Comparison of ENCODE assay signal across 10 cellular contexts in the genomic region with DNA sequence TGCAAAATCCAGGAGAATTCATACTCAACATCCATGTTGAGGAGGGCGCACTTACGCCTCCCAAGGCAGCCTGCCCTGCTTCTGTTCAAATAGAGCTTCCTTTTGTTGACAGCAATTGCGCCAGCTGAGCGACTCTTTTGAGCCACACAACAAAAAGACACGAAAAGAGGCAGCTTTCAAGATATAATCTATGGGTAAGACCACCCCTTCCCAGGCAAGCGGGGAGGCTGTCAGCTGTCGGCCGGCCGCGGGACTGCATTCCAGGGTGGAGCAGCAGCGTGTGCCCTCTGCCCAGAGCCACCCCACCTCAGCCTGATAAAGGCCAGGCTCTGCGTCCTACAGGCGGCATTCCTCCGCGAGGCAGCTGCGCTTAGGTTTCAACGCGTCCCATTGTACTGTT. TPM values are rescaled to one million over a fixed set of nuclear protein-coding genes. Genes with fewer than 3 reads are reported as not detected.
DNase-seq lines count a peak whose midpoint lies in the region; ATAC-seq and TF ChIP-seq lines count a peak whose summit lies in the region.
"Had no signal": no experiment of that assay in that cellular context is flagged by ENCODE, and none has a peak within 500 bp of the region (broad histone marks: within the 10 kb centered on the region; RNA-seq: fewer than 3 reads in every experiment).

No MANE protein-coding gene starts in this region.

- ATAC-seq in mucosa of descending colon: peak; percentile 68
- ATAC-seq in HG02571 (IDR thresholded peaks at IDR 0.05; ENCODE audit: unreplicated experiment): no peak

- H3K4me3 Mint-ChIP-seq in endothelial cell (ENCODE audit: unreplicated experiment): no peak overlapping the region
- H3K4me3 Mint-ChIP-seq: activated B cell treated with CpG ODN at 0.5 μM for 24 hours had no signal

- H3K4me1 ChIP-seq in mucosa of descending colon (ENCODE audit: low read depth): no peaks in the 10 kb centered on the region

- H3K9me3 ChIP-seq in mucosa of descending colon: peaks cover 3% of the 10 kb centered on the region

- no peaks in the 10 kb centered on the region for H3K27me3 Mint-ChIP-seq in endothelial cell (ENCODE audit: unreplicated experiment)

- DNase-seq in DMS153 treated with DMSO at 0.1 percent for 48 hours (lab: John Stamatoyannopoulos, UW; ENCODE audit: unreplicated experiment) (peak; percentile 75), NCI-H2196 treated with DMSO at 0.1 percent for 48 hours (lab: John Stamatoyannopoulos, UW; ENCODE audit: unreplicated experiment) (peak; percentile 38), endothelial cell (ENCODE audit: low spot score) (peak; percentile 33), mucosa of descending colon (peak; percentile 27 to 46 (median 39)), globus pallidus (ENCODE audit: low spot score) (no peak), GM19238 (ENCODE audit: insufficient read length, low spot score) (no peak), dedifferentiated amniotic fluid mesenchymal stem cell (ENCODE audit: extremely low spot score) (no peak)
- DNase-seq: activated B cell treated with CpG ODN at 0.5 μM for 24 hours had no signal

- no peak overlapping the region for H3K4me3 ChIP-seq in mucosa of descending colon
- H3K4me3 ChIP-seq: BLaER1 had no signal

- no peaks in the 10 kb centered on the region for H3K36me3 Mint-ChIP-seq in endothelial cell (ENCODE audit: low read depth, unreplicated experiment)

- H3K36me3 ChIP-seq in mucosa of descending colon (ENCODE audit: low read depth): no peaks in the 10 kb centered on the region
- H3K36me3 ChIP-seq: BLaER1 had no signal

- intact Hi-C loops in mucosa of descending colon (cut with DNase I, micrococcal nuclease): no loop called here

- TF ChIP-seq CTCF in endothelial cell (IDR thresholded peaks at IDR 0.05; ENCODE audit: unreplicated experiment) (no peak), mucosa of descending colon (IDR thresholded peaks at IDR 0.05) (no peak)

- H3K27ac Mint-ChIP-seq in endothelial cell (ENCODE audit: unreplicated experiment): no peak overlapping the region
- H3K27ac Mint-ChIP-seq: activated B cell treated with CpG ODN at 0.5 μM for 24 hours had no signal

- no peaks in the 10 kb centered on the region for H3K9me3 Mint-ChIP-seq in endothelial cell (ENCODE audit: unreplicated experiment)

- H3K4me1 Mint-ChIP-seq in endothelial cell (ENCODE audit: unreplicated experiment): no peaks in the 10 kb centered on the region

RNA-seq across cellular contexts. Expression of a gene that starts 15.8 kb away (rescaled TPM):
- total RNA-seq in endothelial cell (ENCODE audit: unreplicated experiment) (0.10 TPM), mucosa of descending colon (1 to 10 TPM in 1 of 3 donors, under 1 TPM in 2; 0.85 to 1.5 (median 0.98) TPM)
- total RNA-seq: activated B cell treated with CpG ODN at 0.5 μM for 24 hours had no signal

Comparison
In these comparisons a context has a peak if more than half of its experiments do, and no peak if none do; other contexts are left out.
1. DNase-seq: peak in DMS153 treated with DMSO at 0.1 percent for 48 hours (single experiment), NCI-H2196 treated with DMSO at 0.1 percent for 48 hours (single experiment), endothelial cell (single experiment) and mucosa of descending colon (3 of 3); none in globus pallidus (single experiment), GM19238 (single experiment) and dedifferentiated amniotic fluid mesenchymal stem cell (single experiment).